ENCODE assay signal across 1 cellular context in the genomic region with DNA sequence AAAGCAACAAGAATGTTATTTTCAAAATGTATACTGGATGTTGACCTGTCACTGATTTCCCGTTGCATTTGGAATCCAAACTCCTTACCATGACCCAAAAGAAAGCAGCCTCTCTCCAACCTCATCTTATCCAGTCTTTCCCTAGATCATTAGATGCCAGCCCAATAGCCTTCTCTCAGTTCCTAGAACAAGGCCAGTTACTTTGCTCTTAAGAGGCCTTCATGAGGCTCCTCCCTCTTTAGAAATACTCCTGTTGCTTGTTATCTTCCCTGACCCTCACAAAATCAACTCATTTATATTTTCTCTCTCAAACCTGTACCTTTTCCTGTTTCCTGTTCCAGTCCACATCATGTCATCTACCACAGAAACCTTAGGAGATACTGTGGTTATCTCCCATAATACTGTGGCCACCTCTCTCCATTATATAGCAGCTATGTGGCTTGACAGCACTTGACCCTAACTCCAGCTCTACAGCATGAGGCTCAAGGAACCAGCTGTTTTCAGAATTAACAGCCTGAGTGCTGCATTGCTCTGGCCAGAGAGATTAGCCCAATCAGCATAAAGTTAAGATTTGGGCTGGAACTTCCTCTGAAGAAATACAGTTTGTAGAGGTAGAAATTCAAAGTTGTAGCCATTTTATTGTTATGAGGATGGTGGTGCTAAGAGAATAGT.
TF ChIP-seq lines count a peak whose summit lies in the region.

No MANE protein-coding gene starts in this region.

TF ChIP-seq in K562, 482 proteins besides CTCF, POLR2A, EP300 and RAD21:
- TF ChIP-seq TBP (optimal IDR thresholded peaks at IDR 0.05; ENCODE audit: low read depth, low read length) (no peak), PML (IDR thresholded peaks at IDR 0.05; ENCODE audit: low read length) (0 out of 2 replicates have a peak, but pooled peaks have one; percentile 22), ARID1B (IDR thresholded peaks at IDR 0.05) (peak; percentile 49; the same call in 1 of the 2 replicates), ZNF316 (IDR thresholded peaks at IDR 0.05) (peak; percentile 95), MAFF (IDR thresholded peaks at IDR 0.05; ENCODE audit: low read length) (peak; percentile 65), HDAC2 (IDR thresholded peaks at IDR 0.05) (0 out of 2 replicates have a peak, but pooled peaks have one; percentile 29), NCOA2 (IDR thresholded peaks at IDR 0.05; ENCODE audit: partially characterized antibody in 2 of 2) (no peak), MAFG (tag; conservative IDR thresholded peaks at IDR 0.05) (peak; percentile 71), CBFA2T3 (IDR thresholded peaks at IDR 0.05) (peak; percentile 84), IRF9 (tag; IDR thresholded peaks at IDR 0.05) (no peak), CBFA2T2 (conservative IDR thresholded peaks at IDR 0.05) (peak; percentile 63), MAX (CRISPR knock-in tag; IDR thresholded peaks at IDR 0.05) (no peak), TEAD4 (IDR thresholded peaks at IDR 0.05; ENCODE audit: low read length) (peak; percentile 72), TEAD4 (CRISPR knock-in tag; IDR thresholded peaks at IDR 0.05; ENCODE audit: borderline replicate concordance) (no peak), KLF6 (CRISPR knock-in tag; IDR thresholded peaks at IDR 0.05; ENCODE audit: borderline replicate concordance) (no peak), NBN (IDR thresholded peaks at IDR 0.05; ENCODE audit: low read depth) (no peak), SMARCA4 (IDR thresholded peaks at IDR 0.05) (0 out of 2 replicates have a peak, but pooled peaks have one; percentile 23), HDAC1 (IDR thresholded peaks at IDR 0.05) (0 out of 4 replicates have a peak, but pooled peaks of 1 of the 2 experiments have one; percentile 18), ZEB2 (IDR thresholded peaks at IDR 0.05) (no peak), ZNF354B (CRISPR knock-in tag; IDR thresholded peaks at IDR 0.05) (no peak), NFE2 (IDR thresholded peaks at IDR 0.05; ENCODE audit: low read depth) (no peak), RHOXF2B (CRISPR knock-in tag; conservative IDR thresholded peaks at IDR 0.05) (no peak), EHMT2 (IDR thresholded peaks at IDR 0.05) (peak; percentile 32; the same call in 1 of the 2 replicates), KDM1A (IDR thresholded peaks at IDR 0.05) (peak; percentile 74 to 76; a peak in 3 of 4 replicates), TAL1 (IDR thresholded peaks at IDR 0.05) (peak; percentile 25; the same call in 1 of the 2 replicates), TFAP4 (CRISPR knock-in tag; IDR thresholded peaks at IDR 0.05; ENCODE audit: borderline replicate concordance) (peak; percentile 59; the same call in 1 of the 2 replicates), NCOR1 (IDR thresholded peaks at IDR 0.05) (0 out of 2 replicates have a peak, but pooled peaks have one; percentile 18), MAFK (IDR thresholded peaks at IDR 0.05; ENCODE audit: low read length) (peak; percentile 55; the same call in 1 of the 2 replicates), ELF1 (tag; IDR thresholded peaks at IDR 0.05) (no peak), GABPB2 (CRISPR knock-in tag; conservative IDR thresholded peaks at IDR 0.05) (no peak), SNAPC5 (CRISPR knock-in tag; IDR thresholded peaks at IDR 0.05) (no peak), DACH1 (IDR thresholded peaks at IDR 0.05; ENCODE audit: partially characterized antibody) (peak; percentile 85), ZNF41 (CRISPR knock-in tag; conservative IDR thresholded peaks at IDR 0.05) (no peak), XRCC5 (IDR thresholded peaks at IDR 0.05; ENCODE audit: low read depth, low read length) (no peak), HBP1 (CRISPR knock-in tag; IDR thresholded peaks at IDR 0.05) (no peak), NR2C2 (CRISPR knock-in tag; IDR thresholded peaks at IDR 0.05) (no peak), NR2C2 (tag; IDR thresholded peaks at IDR 0.05) (0 out of 2 replicates have a peak, but pooled peaks have one; percentile 19), C11orf30 (IDR thresholded peaks at IDR 0.05; ENCODE audit: low read depth) (peak; percentile 87), KLF16 (IDR thresholded peaks at IDR 0.05) (0 out of 2 replicates have a peak, but pooled peaks have one; percentile 48), ATF6 (CRISPR knock-in tag; IDR thresholded peaks at IDR 0.05) (no peak), RCOR1 (IDR thresholded peaks at IDR 0.05; ENCODE audit: borderline replicate concordance in 1 of 2, low read depth in 2 of 2, low read length in 2 of 2) (peak in 1 of 2 experiments; percentile 52; a peak in 1 of 4 replicates), MCM3 (IDR thresholded peaks at IDR 0.05) (no peak), KDM5B (IDR thresholded peaks at IDR 0.05; ENCODE audit: insufficient replicate concordance, low read depth, low read length) (no peak), ZNF431 (CRISPR knock-in tag; IDR thresholded peaks at IDR 0.05) (no peak), CTBP1 (IDR thresholded peaks at IDR 0.05; ENCODE audit: borderline replicate concordance) (no peak), SMARCC2 (IDR thresholded peaks at IDR 0.05; ENCODE audit: low read depth) (no peak), SAFB2 (IDR thresholded peaks at IDR 0.05; ENCODE audit: borderline replicate concordance, low read depth, low read length, severe bottlenecking) (no peak), MYBL2 (IDR thresholded peaks at IDR 0.05; ENCODE audit: low read depth) (no peak), MYBL2 (CRISPR knock-in tag; IDR thresholded peaks at IDR 0.05; ENCODE audit: borderline replicate concordance) (no peak), HDAC8 (tag; IDR thresholded peaks at IDR 0.05) (no peak), CBX2 (IDR thresholded peaks at IDR 0.05; ENCODE audit: insufficient read depth, low read length, poor library complexity, severe bottlenecking) (no peak), GABPA (tag; conservative IDR thresholded peaks at IDR 0.05; ENCODE audit: low read depth) (0 out of 2 replicates have a peak, but pooled peaks have one; percentile 34)
- TF ChIP-seq, protein P1, sequence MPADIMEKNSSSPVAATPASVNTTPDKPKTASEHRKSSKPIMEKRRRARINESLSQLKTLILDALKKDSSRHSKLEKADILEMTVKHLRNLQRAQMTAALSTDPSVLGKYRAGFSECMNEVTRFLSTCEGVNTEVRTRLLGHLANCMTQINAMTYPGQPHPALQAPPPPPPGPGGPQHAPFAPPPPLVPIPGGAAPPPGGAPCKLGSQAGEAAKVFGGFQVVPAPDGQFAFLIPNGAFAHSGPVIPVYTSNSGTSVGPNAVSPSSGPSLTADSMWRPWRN (IDR thresholded peaks at IDR 0.05; ENCODE audit: low read depth), result peak; percentile 59; the same call in 1 of the 2 replicates
- TF ChIP-seq, protein P2, sequence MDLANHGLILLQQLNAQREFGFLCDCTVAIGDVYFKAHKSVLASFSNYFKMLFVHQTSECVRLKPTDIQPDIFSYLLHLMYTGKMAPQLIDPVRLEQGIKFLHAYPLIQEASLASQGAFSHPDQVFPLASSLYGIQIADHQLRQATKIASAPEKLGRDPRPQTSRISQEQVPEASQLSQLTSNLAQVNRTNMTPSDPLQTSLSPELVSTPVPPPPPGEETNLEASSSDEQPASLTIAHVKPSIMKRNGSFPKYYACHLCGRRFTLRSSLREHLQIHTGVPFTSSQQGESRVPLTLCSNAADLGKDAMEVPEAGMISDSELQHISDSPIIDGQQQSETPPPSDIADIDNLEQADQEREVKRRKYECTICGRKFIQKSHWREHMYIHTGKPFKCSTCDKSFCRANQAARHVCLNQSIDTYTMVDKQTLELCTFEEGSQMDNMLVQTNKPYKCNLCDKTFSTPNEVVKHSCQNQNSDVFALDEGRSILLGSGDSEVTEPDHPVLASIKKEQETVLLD (IDR thresholded peaks at IDR 0.05), result no peak
- TF ChIP-seq, protein P3, sequence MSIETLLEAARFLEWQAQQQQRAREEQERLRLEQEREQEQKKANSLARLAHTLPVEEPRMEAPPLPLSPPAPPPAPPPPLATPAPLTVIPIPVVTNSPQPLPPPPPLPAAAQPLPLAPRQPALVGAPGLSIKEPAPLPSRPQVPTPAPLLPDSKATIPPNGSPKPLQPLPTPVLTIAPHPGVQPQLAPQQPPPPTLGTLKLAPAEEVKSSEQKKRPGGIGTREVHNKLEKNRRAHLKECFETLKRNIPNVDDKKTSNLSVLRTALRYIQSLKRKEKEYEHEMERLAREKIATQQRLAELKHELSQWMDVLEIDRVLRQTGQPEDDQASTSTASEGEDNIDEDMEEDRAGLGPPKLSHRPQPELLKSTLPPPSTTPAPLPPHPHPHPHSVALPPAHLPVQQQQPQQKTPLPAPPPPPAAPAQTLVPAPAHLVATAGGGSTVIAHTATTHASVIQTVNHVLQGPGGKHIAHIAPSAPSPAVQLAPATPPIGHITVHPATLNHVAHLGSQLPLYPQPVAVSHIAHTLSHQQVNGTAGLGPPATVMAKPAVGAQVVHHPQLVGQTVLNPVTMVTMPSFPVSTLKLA (conservative IDR thresholded peaks at IDR 0.05), result 0 out of 4 replicates have a peak, but pooled peaks of 1 of the 2 experiments have one; percentile 21
- TF ChIP-seq, protein P4, sequence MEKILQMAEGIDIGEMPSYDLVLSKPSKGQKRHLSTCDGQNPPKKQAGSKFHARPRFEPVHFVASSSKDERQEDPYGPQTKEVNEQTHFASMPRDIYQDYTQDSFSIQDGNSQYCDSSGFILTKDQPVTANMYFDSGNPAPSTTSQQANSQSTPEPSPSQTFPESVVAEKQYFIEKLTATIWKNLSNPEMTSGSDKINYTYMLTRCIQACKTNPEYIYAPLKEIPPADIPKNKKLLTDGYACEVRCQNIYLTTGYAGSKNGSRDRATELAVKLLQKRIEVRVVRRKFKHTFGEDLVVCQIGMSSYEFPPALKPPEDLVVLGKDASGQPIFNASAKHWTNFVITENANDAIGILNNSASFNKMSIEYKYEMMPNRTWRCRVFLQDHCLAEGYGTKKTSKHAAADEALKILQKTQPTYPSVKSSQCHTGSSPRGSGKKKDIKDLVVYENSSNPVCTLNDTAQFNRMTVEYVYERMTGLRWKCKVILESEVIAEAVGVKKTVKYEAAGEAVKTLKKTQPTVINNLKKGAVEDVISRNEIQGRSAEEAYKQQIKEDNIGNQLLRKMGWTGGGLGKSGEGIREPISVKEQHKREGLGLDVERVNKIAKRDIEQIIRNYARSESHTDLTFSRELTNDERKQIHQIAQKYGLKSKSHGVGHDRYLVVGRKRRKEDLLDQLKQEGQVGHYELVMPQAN (IDR thresholded peaks at IDR 0.05; ENCODE audit: borderline replicate concordance), result peak; percentile 29; the same call in 1 of the 2 replicates
- TF ChIP-seq, protein P5, sequence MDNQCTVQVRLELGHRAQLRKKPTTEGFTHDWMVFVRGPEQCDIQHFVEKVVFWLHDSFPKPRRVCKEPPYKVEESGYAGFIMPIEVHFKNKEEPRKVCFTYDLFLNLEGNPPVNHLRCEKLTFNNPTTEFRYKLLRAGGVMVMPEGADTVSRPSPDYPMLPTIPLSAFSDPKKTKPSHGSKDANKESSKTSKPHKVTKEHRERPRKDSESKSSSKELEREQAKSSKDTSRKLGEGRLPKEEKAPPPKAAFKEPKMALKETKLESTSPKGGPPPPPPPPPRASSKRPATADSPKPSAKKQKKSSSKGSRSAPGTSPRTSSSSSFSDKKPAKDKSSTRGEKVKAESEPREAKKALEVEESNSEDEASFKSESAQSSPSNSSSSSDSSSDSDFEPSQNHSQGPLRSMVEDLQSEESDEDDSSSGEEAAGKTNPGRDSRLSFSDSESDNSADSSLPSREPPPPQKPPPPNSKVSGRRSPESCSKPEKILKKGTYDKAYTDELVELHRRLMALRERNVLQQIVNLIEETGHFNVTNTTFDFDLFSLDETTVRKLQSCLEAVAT (IDR thresholded peaks at IDR 0.05), result peak in 1 of 2 experiments; percentile 47; a peak in 1 of 4 replicates
